ENCODE assay signal across 26 cellular contexts in the genomic region with DNA sequence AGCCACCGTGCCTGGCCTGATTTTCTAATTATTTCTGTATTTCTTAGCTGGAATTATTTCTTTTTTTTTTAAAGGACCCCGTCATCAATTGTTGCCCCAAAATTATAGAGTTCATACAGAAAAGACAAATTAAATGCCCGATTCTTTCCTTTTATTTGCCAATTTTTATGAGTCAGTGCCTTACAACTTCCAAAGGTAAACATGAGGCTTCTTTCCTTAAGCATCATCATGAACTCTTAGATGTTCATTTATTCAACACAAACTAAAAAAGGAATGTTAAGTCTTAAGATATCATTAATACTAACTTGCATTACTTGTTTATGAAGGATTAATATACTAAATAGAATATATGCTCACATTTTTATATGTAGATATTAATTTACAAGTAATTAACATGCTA. TPM values are rescaled to one million over a fixed set of nuclear protein-coding genes. Genes with fewer than 3 reads are reported as not detected.
"Had no signal": no experiment of that assay in that cellular context is flagged by ENCODE, and none has a peak within 500 bp of the region (broad histone marks: within the 10 kb centered on the region; RNA-seq: fewer than 3 reads in every experiment).

No MANE protein-coding gene starts in this region.

- ATAC-seq: left lung; lower lobe of right lung; naive thymus-derived CD8-positive, alpha-beta T cell; right lobe of liver; stimulated activated memory B cell treated with anti-CD40 and anti-IgM and Interleukin-4, amounts not matched to agents 10 μg/mL and 1 μg/mL and 100 μg/mL, for 72 hours; stimulated activated naive CD8-positive, alpha-beta T cell treated with anti-CD3 and anti-CD28 coated beads, Interleukin-15, Interleukin-2, amounts not matched to agents 100 U/mL and 50 U/mL, for 24 hours; upper lobe of right lung had no signal

- H3K36me3 ChIP-seq: neural progenitor cell, ovary had no signal

- DNase-seq: hippocampal formation; kidney; left colon; left lung; lower lobe of right lung; mammary epithelial cell; mesenchymal stem cell; naive thymus-derived CD8-positive, alpha-beta T cell; occipital lobe; ovary; right lobe of liver; stimulated activated CD4-positive, alpha-beta T cell treated with anti-CD3 and anti-CD28 coated beads, Interleukin-1b, Interleukin-23, amount 100 ng/mL, for 48 hours; stimulated activated CD4-positive, alpha-beta T cell treated with anti-CD3 and anti-CD28 coated beads, Interleukin-2, amount 100 ng/mL, for 48 hours; stimulated activated CD4-positive, alpha-beta T cell treated with anti-CD3 and anti-CD28 coated beads, Interleukin-4, amount 100 ng/mL, for 4 hours; stimulated activated CD8-positive, alpha-beta memory T cell treated with anti-CD3 and anti-CD28 coated beads, Interleukin-4, amount 100 ng/mL, for 48 hours; stimulated activated naive CD8-positive, alpha-beta T cell treated with anti-CD3 and anti-CD28 coated beads, Interleukin-15, Interleukin-2, amounts not matched to agents 100 U/mL and 50 U/mL, for 24 hours; stomach; tibial artery; trophoblast cell; upper lobe of right lung had no signal

- H3K27ac ChIP-seq: left lung, lower lobe of right lung, neural progenitor cell, neutrophil, ovary, right atrium auricular region, right lobe of liver, stomach, thoracic aorta, tibial artery, upper lobe of right lung had no signal

- H3K4me1 ChIP-seq: left lung, neural progenitor cell, right atrium auricular region, right lobe of liver, tibial artery, upper lobe of right lung had no signal

- H2AFZ ChIP-seq: neural progenitor cell had no signal

- H3K4me3 ChIP-seq: left lung, lower lobe of right lung, neural progenitor cell, ovary, right atrium auricular region, right lobe of liver, smooth muscle cell, stomach, thoracic aorta, tibial artery, upper lobe of right lung had no signal

- H3K9me3 ChIP-seq: left lung, lower lobe of right lung, neutrophil, ovary, right atrium auricular region, right lobe of liver, stomach, thoracic aorta, tibial artery, upper lobe of right lung had no signal

- H3K4me2 ChIP-seq: neural progenitor cell, smooth muscle cell had no signal

- H3K27me3 ChIP-seq: left lung, neural progenitor cell, neutrophil, ovary, right atrium auricular region, right lobe of liver, stomach, tibial artery, upper lobe of right lung had no signal

- H3K9ac ChIP-seq: neural progenitor cell had no signal

RNA-seq across cellular contexts. Expression of gene NPB, which starts 23.7 kb away (rescaled TPM):
- total RNA-seq: mammary epithelial cell had no signal
- polyA plus RNA-seq: naive thymus-derived CD8-positive, alpha-beta T cell had no signal
